Comparison of ENCODE assay signal across 1 cellular context in the genomic region with DNA sequence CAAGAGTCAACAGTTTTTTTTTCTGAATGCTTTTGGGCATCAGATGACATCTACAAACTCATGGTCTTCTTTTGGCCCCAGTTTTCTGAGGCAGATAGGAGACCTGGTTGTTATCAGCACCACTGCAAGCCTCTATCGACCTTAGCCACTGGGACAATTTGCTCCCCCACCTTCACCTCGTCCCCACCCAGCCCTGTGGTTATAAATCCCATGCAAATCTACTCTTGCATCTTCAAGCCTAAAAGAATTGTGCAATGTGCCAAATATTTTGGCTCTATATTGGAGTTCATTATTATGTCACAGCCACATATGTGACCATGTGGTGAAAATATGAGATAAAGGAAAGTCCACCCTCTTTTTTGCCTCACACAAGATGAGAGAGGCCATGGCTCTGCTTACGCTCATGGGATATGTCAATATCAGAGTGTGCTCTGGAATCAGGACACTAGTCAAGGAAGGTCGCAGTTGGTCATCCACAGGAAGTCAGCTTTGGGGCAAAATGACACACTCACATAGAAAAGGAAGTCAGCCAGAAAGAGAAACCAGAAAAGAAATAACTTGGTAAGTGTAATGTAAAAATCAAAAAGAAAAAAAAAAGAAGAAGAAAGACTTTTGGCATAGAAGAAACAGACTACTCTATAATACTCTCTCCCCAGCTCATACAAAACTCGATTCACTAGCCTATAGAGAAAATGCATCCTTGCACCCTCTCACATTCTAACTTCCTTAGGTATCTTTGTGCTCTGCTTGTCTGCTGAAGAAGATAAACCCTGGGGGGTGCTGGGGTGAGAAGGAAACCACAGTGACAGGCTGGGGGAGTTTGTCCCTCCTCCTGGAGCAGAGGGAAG.
TF ChIP-seq lines count a peak whose summit lies in the region.

No MANE protein-coding gene starts in this region.

TF ChIP-seq in HepG2, 621 proteins besides CTCF, POLR2A, EP300 and RAD21:
- TF ChIP-seq CEBPB (IDR thresholded peaks at IDR 0.05; ENCODE audit: borderline replicate concordance, low read depth, low read length): peak; percentile 20; the same call in 1 of the 2 replicates
- 0 out of 2 replicates have a peak, but pooled peaks have one; percentile 18 for TF ChIP-seq HDAC1 (CRISPR knock-in tag; IDR thresholded peaks at IDR 0.05)
- TF ChIP-seq CREB1 (IDR thresholded peaks at IDR 0.05): 0 out of 2 replicates have a peak, but pooled peaks have one; percentile 26
- no peak for TF ChIP-seq CREB1 (CRISPR knock-in tag; IDR thresholded peaks at IDR 0.05)
- TF ChIP-seq PAXIP1 (CRISPR knock-in tag; conservative IDR thresholded peaks at IDR 0.05): 0 out of 2 replicates have a peak, but pooled peaks have one; percentile 26
- TF ChIP-seq, protein P1, sequence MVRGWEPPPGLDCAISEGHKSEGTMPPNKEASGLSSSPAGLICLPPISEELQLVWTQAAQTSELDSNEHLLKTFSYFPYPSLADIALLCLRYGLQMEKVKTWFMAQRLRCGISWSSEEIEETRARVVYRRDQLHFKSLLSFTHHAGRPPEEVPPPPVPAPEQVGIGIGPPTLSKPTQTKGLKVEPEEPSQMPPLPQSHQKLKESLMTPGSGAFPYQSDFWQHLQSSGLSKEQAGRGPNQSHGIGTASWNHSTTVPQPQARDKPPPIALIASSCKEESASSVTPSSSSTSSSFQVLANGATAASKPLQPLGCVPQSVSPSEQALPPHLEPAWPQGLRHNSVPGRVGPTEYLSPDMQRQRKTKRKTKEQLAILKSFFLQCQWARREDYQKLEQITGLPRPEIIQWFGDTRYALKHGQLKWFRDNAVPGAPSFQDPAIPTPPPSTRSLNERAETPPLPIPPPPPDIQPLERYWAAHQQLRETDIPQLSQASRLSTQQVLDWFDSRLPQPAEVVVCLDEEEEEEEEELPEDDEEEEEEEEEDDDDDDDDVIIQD (CRISPR knock-in tag; IDR thresholded peaks at IDR 0.05; ENCODE audit: low read depth): peak; percentile 29; the same call in 1 of the 2 replicates
- no peak for TF ChIP-seq ZNF501 (CRISPR knock-in tag; IDR thresholded peaks at IDR 0.05)
- TF ChIP-seq GABPA (IDR thresholded peaks at IDR 0.05; ENCODE audit: low read depth, low read length): no peak
- TF ChIP-seq GABPA (CRISPR knock-in tag; IDR thresholded peaks at IDR 0.05; ENCODE audit: low read depth): peak; percentile 66
- TF ChIP-seq, protein P2, sequence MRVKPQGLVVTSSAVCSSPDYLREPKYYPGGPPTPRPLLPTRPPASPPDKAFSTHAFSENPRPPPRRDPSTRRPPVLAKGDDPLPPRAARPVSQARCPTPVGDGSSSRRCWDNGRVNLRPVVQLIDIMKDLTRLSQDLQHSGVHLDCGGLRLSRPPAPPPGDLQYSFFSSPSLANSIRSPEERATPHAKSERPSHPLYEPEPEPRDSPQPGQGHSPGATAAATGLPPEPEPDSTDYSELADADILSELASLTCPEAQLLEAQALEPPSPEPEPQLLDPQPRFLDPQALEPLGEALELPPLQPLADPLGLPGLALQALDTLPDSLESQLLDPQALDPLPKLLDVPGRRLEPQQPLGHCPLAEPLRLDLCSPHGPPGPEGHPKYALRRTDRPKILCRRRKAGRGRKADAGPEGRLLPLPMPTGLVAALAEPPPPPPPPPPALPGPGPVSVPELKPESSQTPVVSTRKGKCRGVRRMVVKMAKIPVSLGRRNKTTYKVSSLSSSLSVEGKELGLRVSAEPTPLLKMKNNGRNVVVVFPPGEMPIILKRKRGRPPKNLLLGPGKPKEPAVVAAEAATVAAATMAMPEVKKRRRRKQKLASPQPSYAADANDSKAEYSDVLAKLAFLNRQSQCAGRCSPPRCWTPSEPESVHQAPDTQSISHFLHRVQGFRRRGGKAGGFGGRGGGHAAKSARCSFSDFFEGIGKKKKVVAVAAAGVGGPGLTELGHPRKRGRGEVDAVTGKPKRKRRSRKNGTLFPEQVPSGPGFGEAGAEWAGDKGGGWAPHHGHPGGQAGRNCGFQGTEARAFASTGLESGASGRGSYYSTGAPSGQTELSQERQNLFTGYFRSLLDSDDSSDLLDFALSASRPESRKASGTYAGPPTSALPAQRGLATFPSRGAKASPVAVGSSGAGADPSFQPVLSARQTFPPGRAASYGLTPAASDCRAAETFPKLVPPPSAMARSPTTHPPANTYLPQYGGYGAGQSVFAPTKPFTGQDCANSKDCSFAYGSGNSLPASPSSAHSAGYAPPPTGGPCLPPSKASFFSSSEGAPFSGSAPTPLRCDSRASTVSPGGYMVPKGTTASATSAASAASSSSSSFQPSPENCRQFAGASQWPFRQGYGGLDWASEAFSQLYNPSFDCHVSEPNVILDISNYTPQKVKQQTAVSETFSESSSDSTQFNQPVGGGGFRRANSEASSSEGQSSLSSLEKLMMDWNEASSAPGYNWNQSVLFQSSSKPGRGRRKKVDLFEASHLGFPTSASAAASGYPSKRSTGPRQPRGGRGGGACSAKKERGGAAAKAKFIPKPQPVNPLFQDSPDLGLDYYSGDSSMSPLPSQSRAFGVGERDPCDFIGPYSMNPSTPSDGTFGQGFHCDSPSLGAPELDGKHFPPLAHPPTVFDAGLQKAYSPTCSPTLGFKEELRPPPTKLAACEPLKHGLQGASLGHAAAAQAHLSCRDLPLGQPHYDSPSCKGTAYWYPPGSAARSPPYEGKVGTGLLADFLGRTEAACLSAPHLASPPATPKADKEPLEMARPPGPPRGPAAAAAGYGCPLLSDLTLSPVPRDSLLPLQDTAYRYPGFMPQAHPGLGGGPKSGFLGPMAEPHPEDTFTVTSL (CRISPR knock-in tag; IDR thresholded peaks at IDR 0.05; ENCODE audit: borderline replicate concordance): 0 out of 2 replicates have a peak, but pooled peaks have one; percentile 41
- TF ChIP-seq FOXA1 (IDR thresholded peaks at IDR 0.05): no peak
- 0 out of 2 replicates have a peak, but pooled peaks have one; percentile 21 for TF ChIP-seq FOXA1 (CRISPR knock-in tag; IDR thresholded peaks at IDR 0.05)
- no peak for TF ChIP-seq ZNF510 (CRISPR knock-in tag; IDR thresholded peaks at IDR 0.05; ENCODE audit: low read depth)
- TF ChIP-seq, protein P3, sequence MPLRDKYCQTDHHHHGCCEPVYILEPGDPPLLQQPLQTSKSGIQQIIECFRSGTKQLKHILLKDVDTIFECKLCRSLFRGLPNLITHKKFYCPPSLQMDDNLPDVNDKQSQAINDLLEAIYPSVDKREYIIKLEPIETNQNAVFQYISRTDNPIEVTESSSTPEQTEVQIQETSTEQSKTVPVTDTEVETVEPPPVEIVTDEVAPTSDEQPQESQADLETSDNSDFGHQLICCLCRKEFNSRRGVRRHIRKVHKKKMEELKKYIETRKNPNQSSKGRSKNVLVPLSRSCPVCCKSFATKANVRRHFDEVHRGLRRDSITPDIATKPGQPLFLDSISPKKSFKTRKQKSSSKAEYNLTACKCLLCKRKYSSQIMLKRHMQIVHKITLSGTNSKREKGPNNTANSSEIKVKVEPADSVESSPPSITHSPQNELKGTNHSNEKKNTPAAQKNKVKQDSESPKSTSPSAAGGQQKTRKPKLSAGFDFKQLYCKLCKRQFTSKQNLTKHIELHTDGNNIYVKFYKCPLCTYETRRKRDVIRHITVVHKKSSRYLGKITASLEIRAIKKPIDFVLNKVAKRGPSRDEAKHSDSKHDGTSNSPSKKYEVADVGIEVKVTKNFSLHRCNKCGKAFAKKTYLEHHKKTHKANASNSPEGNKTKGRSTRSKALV (CRISPR knock-in tag; IDR thresholded peaks at IDR 0.05): no peak
